Comparison of ENCODE assay signal across 8 cellular contexts in the genomic region with DNA sequence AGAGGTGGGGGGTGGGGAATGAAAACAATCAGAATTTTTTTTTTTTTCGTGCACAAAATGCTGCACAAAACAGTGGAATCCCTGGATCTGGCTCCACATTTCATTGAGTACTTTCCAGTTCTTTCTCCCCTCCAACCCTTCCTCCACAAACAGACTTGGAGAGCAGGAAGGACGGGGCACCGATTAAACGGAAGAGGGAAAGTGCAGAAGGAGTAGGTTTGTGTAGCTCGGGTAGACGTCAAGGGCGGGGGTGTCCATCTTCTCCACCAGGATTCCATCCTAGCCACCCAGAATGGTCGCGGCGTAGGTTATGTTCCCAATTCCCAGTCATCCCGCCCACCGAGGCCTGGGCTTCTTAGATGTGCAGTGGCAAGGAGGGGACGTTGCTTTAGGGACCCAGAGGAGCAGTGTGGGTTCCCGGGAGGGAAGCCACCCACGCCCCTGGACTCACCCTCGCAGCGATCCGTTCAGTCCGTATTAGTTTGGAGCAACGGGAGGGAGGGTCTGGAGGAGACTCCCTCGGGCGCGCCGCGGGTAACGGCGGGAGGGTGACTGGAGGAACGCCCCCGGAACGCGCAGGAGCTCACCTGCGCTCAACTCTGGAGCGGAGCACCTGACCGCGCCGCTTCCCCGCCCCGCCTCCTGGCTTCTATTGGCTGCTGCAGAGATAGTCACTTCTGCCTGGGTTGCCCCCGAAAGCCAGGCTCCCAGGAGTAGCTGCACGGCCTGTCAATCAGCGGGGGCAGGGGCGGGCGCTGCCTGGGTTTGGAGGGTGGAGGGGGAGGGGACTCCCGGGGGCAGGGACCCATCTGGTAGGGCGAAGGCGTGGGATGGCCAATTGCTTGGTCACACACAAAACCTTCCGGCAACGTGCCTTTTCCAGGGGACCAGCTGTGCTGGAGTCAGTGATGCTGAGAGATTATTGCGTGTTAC. TPM values are rescaled to one million over a fixed set of nuclear protein-coding genes. Genes with fewer than 3 reads are reported as not detected.
DNase-seq lines count a peak whose midpoint lies in the region; ATAC-seq, FAIRE-seq and TF ChIP-seq lines count a peak whose summit lies in the region.

A gene with protein sequence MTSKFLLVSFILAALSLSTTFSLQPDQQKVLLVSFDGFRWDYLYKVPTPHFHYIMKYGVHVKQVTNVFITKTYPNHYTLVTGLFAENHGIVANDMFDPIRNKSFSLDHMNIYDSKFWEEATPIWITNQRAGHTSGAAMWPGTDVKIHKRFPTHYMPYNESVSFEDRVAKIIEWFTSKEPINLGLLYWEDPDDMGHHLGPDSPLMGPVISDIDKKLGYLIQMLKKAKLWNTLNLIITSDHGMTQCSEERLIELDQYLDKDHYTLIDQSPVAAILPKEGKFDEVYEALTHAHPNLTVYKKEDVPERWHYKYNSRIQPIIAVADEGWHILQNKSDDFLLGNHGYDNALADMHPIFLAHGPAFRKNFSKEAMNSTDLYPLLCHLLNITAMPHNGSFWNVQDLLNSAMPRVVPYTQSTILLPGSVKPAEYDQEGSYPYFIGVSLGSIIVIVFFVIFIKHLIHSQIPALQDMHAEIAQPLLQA (minus strand): TSS at position 624 of the 933 bp plus-strand sequence. CDS start 2,718 bp downstream, outside the sequence.

- TF ChIP-seq CTCF in CD8-positive, alpha-beta T cell (IDR thresholded peaks at IDR 0.05), result no peak
- no peak for TF ChIP-seq CTCF in heart right ventricle (IDR thresholded peaks at IDR 0.05)
- TF ChIP-seq CTCF in pancreas (IDR thresholded peaks at IDR 0.05), result no peak

- WGBS in heart right ventricle, 2 donors, result 1% methylated on average over 49 of the region's 49 CpGs
- WGBS in pancreas, 2 donors, result 0% methylated on average over 49 of the region's 49 CpGs
- WGBS in thymus, result 2% methylated on average over 49 of the region's 49 CpGs

- peak within 1 kb of the TSS; percentile 86 for H3K4me3 Mint-ChIP-seq in CD8-positive, alpha-beta T cell

- intact Hi-C loops in CD8-positive, alpha-beta T cell (cut with DNase I, micrococcal nuclease), result loop anchor here (1.0 to 2.0 kb wide), 2 partner anchors 40 to 42 kb away; a partner anchor contains a TSS
- intact Hi-C loops in heart right ventricle (cut with DNase I), result no loop called here
- intact Hi-C loops in pancreas (cut with DNase I), result no loop called here

- H3K4me1 ChIP-seq in CD8-positive, alpha-beta T cell (ENCODE audit: insufficient read depth, low read length), result peaks cover 15% of the 10 kb centered on the region
- peaks cover 0 to 14% (median 8%) of the 10 kb centered on the region in 9 donors for H3K4me1 ChIP-seq in heart right ventricle
- H3K4me1 ChIP-seq in pancreas, result peaks cover 0 to 4% (median 0%) of the 10 kb centered on the region in 3 donors
- H3K4me1 ChIP-seq in thymus (ENCODE audit: control insufficient read depth, insufficient read depth, low read length), result peaks cover 14% of the 10 kb centered on the region

- ATAC-seq in CD8-positive, alpha-beta T cell, result peak; percentile 96
- ATAC-seq in GM19463 (IDR thresholded peaks at IDR 0.05; ENCODE audit: unreplicated experiment), result peak; percentile 88
- peak; percentile 93 for ATAC-seq in activated naive CD4-positive, alpha-beta T cell treated with anti-CD3 and anti-CD28 coated beads, Interleukin-2, amount 50 U/mL, for 72 hours
- peak; percentile 91 to 99 (median 97) for ATAC-seq in heart right ventricle
- peak; percentile 99 to 100 (median 100) for ATAC-seq in pancreas

- no peaks in the 10 kb centered on the region for H3K27me3 Mint-ChIP-seq in CD8-positive, alpha-beta T cell (ENCODE audit: low read depth)

- no peaks in the 10 kb centered on the region for H3K9me3 Mint-ChIP-seq in CD8-positive, alpha-beta T cell
- no peaks in the 10 kb centered on the region for H3K9me3 Mint-ChIP-seq in activated naive CD4-positive, alpha-beta T cell treated with anti-CD3 and anti-CD28 coated beads, Interleukin-2, amount 50 U/mL, for 72 hours

- POLR2A ChIA-PET in CD8-positive, alpha-beta T cell (lab: Charles Lee), result interaction anchor here (0.6 to 1.4 kb wide), 3 partner anchors 34 to 456 kb away, joined by 3 to 9 read pairs (median 5); a partner anchor contains a TSS

- H3K27me3 ChIP-seq in CD8-positive, alpha-beta T cell (ENCODE audit: insufficient read depth, low read length), result no peaks in the 10 kb centered on the region
- peaks cover 0 to 28% (median 4%) of the 10 kb centered on the region in 7 donors for H3K27me3 ChIP-seq in heart right ventricle
- H3K27me3 ChIP-seq in pancreas, result no peaks in the 10 kb centered on the region
- H3K27me3 ChIP-seq in thymus (ENCODE audit: control insufficient read depth, insufficient read depth), result peaks cover 3% of the 10 kb centered on the region

- peaks cover 24% of the 10 kb centered on the region for H3K4me1 Mint-ChIP-seq in CD8-positive, alpha-beta T cell (ENCODE audit: low read depth)

- peak within 1 kb of the TSS; percentile 80 for H3K4me3 ChIP-seq in CD8-positive, alpha-beta T cell (ENCODE audit: low read depth, low read length)
- peak within 1 kb of the TSS; percentile 49 to 76 (median 66) for H3K4me3 ChIP-seq in heart right ventricle
- H3K4me3 ChIP-seq in pancreas, result peak within 1 kb of the TSS; percentile 40 to 90 (median 61)
- peak within 1 kb of the TSS; percentile 46 for H3K4me3 ChIP-seq in thymus (ENCODE audit: low read length)

- DNase-seq in CD8-positive, alpha-beta T cell, result peak; percentile 39 to 85 (median 75)
- peak; percentile 69 for DNase-seq in HK-2 (ENCODE audit: unreplicated experiment)
- DNase-seq in RKO (ENCODE audit: low spot score), result peak; percentile 44
- peak; percentile 57 to 72 for DNase-seq in activated naive CD4-positive, alpha-beta T cell treated with anti-CD3 and anti-CD28 coated beads, Interleukin-2, amount 50 U/mL, for 72 hours (ENCODE audit: low spot score in 2 of 2)
- peak; percentile 70 to 74 for DNase-seq in heart right ventricle
- DNase-seq in pancreas, result peak; percentile 94 to 96 (median 94)

- no peaks in the 10 kb centered on the region for H3K36me3 ChIP-seq in CD8-positive, alpha-beta T cell (ENCODE audit: insufficient read depth, low read length)
- no peaks in the 10 kb centered on the region for H3K36me3 ChIP-seq in heart right ventricle
- no peaks in the 10 kb centered on the region for H3K36me3 ChIP-seq in pancreas
- no peaks in the 10 kb centered on the region for H3K36me3 ChIP-seq in thymus (ENCODE audit: control insufficient read depth, insufficient read depth)

- no peaks in the 10 kb centered on the region for H3K9me3 ChIP-seq in CD8-positive, alpha-beta T cell (ENCODE audit: low read length)
- no peaks in the 10 kb centered on the region for H3K9me3 ChIP-seq in heart right ventricle
- no peaks in the 10 kb centered on the region for H3K9me3 ChIP-seq in pancreas
- no peaks in the 10 kb centered on the region for H3K9me3 ChIP-seq in thymus (ENCODE audit: control insufficient read depth)

- peak within 1 kb of the TSS; percentile 55 for H3K27ac Mint-ChIP-seq in CD8-positive, alpha-beta T cell
- H3K27ac Mint-ChIP-seq in activated naive CD4-positive, alpha-beta T cell treated with anti-CD3 and anti-CD28 coated beads, Interleukin-2, amount 50 U/mL, for 72 hours, result no peak within 1 kb of the TSS

- no peak for FAIRE-seq in pancreas (lab: Jason Lieb, UNC)

- peaks cover 4% of the 10 kb centered on the region for H3K36me3 Mint-ChIP-seq in CD8-positive, alpha-beta T cell
- H3K36me3 Mint-ChIP-seq in activated naive CD4-positive, alpha-beta T cell treated with anti-CD3 and anti-CD28 coated beads, Interleukin-2, amount 50 U/mL, for 72 hours, result no peaks in the 10 kb centered on the region

- H3K27ac ChIP-seq in CD8-positive, alpha-beta T cell (ENCODE audit: low read depth, low read length), result peak within 1 kb of the TSS; percentile 19
- H3K27ac ChIP-seq in heart right ventricle (no peak within 1 kb of the TSS), pancreas (peak within 1 kb of the TSS in 3 of 4 donors; percentile 36 to 60 (median 56)), thymus (ENCODE audit: low read depth) (no peak within 1 kb of the TSS)

- CTCF ChIA-PET in CD8-positive, alpha-beta T cell (lab: Charles Lee), result interaction anchor here (0.6 to 1.6 kb wide), 2 partner anchors 80 to 1694 kb away, joined by 4 read pairs; no protein-coding TSS in a partner anchor

RNA-seq across cellular contexts. Expression of the gene that starts here (rescaled TPM):
- total RNA-seq in CD8-positive, alpha-beta T cell, result under 1 TPM; 0.33 TPM
- total RNA-seq in activated naive CD4-positive, alpha-beta T cell treated with anti-CD3 and anti-CD28 coated beads, Interleukin-2, amount 50 U/mL, for 72 hours, result under 1 TPM; 0.21 to 0.66 TPM
- 1 to 10 TPM; 3.0 to 6.0 (median 4.6) TPM for total RNA-seq in heart right ventricle
- polyA plus RNA-seq in heart right ventricle, result 1 to 10 TPM; 1.8 to 3.4 TPM
- total RNA-seq in pancreas, result 10 to 100 TPM in 1 of 6 donors, 1 to 10 TPM in 5; 3.4 to 12.4 (median 5.3) TPM
- 10 to 100 TPM in 1 of 2 donors, 1 to 10 TPM in 1; 2.7 to 12.3 TPM for polyA plus RNA-seq in pancreas
- 21.2 TPM for polyA plus RNA-seq in thymus

Comparison
In these comparisons a context has a peak if more than half of its experiments do, and no peak if none do; other contexts are left out.
1. Peak in DNase-seq, ATAC-seq, H3K4me3 ChIP-seq and H3K27ac ChIP-seq in CD8-positive, alpha-beta T cell; RNA of the gene not detected or under 1 TPM.
2. Peak in DNase-seq and ATAC-seq in activated naive CD4-positive, alpha-beta T cell treated with anti-CD3 and anti-CD28 coated beads, Interleukin-2, amount 50 U/mL, for 72 hours; RNA of the gene not detected or under 1 TPM.
3. DNase-seq: peak in every context shown above with its lines; median percentile 94 in pancreas; 75 in CD8-positive, alpha-beta T cell; 72 in heart right ventricle; 69 in HK-2; 64 in activated naive CD4-positive, alpha-beta T cell treated with anti-CD3 and anti-CD28 coated beads, Interleukin-2, amount 50 U/mL, for 72 hours; 44 in RKO.
4. H3K27ac ChIP-seq: peak in pancreas (3 of 4); none in heart right ventricle (0 of 10) and thymus (single experiment).
5. intact Hi-C loops: an anchor here in CD8-positive, alpha-beta T cell (1.0 to 2.0 kb wide); none called in heart right ventricle and pancreas.
6. Peak in every context shown above with its lines, with median percentiles within 50 percentile points of each other: ATAC-seq and H3K4me3 ChIP-seq.